Comparison of ENCODE assay signal across 8 cellular contexts in genomic region chr20:44310664-44311639, GRCh38. TPM values are rescaled to one million over a fixed set of nuclear protein-coding genes. Genes with fewer than 3 reads are reported as not detected.
A peak's percentile ranks its signal among the peaks of the same experiment; 100 is the strongest.
DNase-seq lines count a peak whose midpoint lies in the region; ATAC-seq and TF ChIP-seq lines count a peak whose summit lies in the region.

TSS of gene FITM2 (minus strand) at chr20:44311202. CDS start at chr20:44311148, 54 bp downstream.

- peak; percentile 83 for ATAC-seq in HG03439 (IDR thresholded peaks at IDR 0.05; ENCODE audit: unreplicated experiment)
- ATAC-seq in activated CD4-positive, alpha-beta T cell treated with anti-CD3 and anti-CD28 coated beads for 36 hours, result peak; percentile 96

- H3K27me3 Mint-ChIP-seq in activated CD4-positive, alpha-beta T cell treated with anti-CD3 and anti-CD28 coated beads for 36 hours, result no peaks in the 10 kb centered on the region

- H3K27ac ChIP-seq in cingulate gyrus (ENCODE audit: low read depth, low read length) (peak within 1 kb of the TSS; percentile 52), layer of hippocampus (ENCODE audit: low read depth, low read length) (peak within 1 kb of the TSS; percentile 67)

- peaks cover 17% of the 10 kb centered on the region for H3K4me1 Mint-ChIP-seq in activated CD4-positive, alpha-beta T cell treated with anti-CD3 and anti-CD28 coated beads for 36 hours

- TF ChIP-seq CTCF in BJ (IDR thresholded peaks at IDR 0.05; ENCODE audit: insufficient read depth, low read depth, low read length), result peak; percentile 99

- DNase-seq in BJ (ENCODE audit: low read depth), result peak; percentile 68
- peak; percentile 98 for DNase-seq in GM19238 (ENCODE audit: insufficient read length, low spot score)
- peak; percentile 90 for DNase-seq in NCI-H510A (lab: John Stamatoyannopoulos, UW)
- peak; percentile 99 for DNase-seq in activated CD4-positive, alpha-beta T cell treated with anti-CD3 and anti-CD28 coated beads for 36 hours
- DNase-seq in stimulated activated CD4-positive, alpha-beta T cell treated with anti-CD3 and anti-CD28 coated beads, Interleukin-1b, Interleukin-23, amount 100 ng/mL, for 24 hours (ENCODE audit: low read depth in 4 of 4, low spot score in 1 of 4), result peak; percentile 96 to 99 (median 98)

- peak within 1 kb of the TSS; percentile 59 for H3K4me3 ChIP-seq in BJ (ENCODE audit: low read depth, low read length)

- CTCF ChIA-PET in BJ (lab: Yijun Ruan, JAX), result interaction anchor here (0.6 to 10.3 kb wide), 37 partner anchors 9 to 372 kb away, joined by 3 to 203 read pairs (median 4); no protein-coding TSS in a partner anchor
- CTCF ChIA-PET in activated CD4-positive, alpha-beta T cell treated with anti-CD3 and anti-CD28 coated beads for 36 hours (lab: Charles Lee), result interaction anchor here (0.5 to 15.2 kb wide), 23 partner anchors 9 to 1126 kb away, joined by 3 to 346 read pairs (median 4); partner anchors contain the start of gene GDAP1L1

- H3K9me3 Mint-ChIP-seq in activated CD4-positive, alpha-beta T cell treated with anti-CD3 and anti-CD28 coated beads for 36 hours (ENCODE audit: low read depth), result no peaks in the 10 kb centered on the region

- POLR2A ChIA-PET in BJ (lab: Charles Lee), result interaction anchor here (0.6 kb wide), 1 partner anchor 1502 kb away, joined by 3 read pairs; the partner anchor contains the start of gene UBE2C
- POLR2A ChIA-PET in activated CD4-positive, alpha-beta T cell treated with anti-CD3 and anti-CD28 coated beads for 36 hours (lab: Charles Lee), result interaction anchor here (0.7 to 2.2 kb wide), 5 partner anchors 7 to 301 kb away, joined by 3 to 11 read pairs (median 3); no protein-coding TSS in a partner anchor

- H3K27ac Mint-ChIP-seq in activated CD4-positive, alpha-beta T cell treated with anti-CD3 and anti-CD28 coated beads for 36 hours, result peak within 1 kb of the TSS; percentile 66

- H3K4me3 Mint-ChIP-seq in activated CD4-positive, alpha-beta T cell treated with anti-CD3 and anti-CD28 coated beads for 36 hours, result peak within 1 kb of the TSS; percentile 86

- H3K27me3 ChIP-seq in BJ (ENCODE audit: control insufficient read depth, insufficient read depth, low read length) (no peaks in the 10 kb centered on the region), layer of hippocampus (ENCODE audit: control insufficient read depth, insufficient read depth, low read length) (no peaks in the 10 kb centered on the region)

- peaks cover 1% of the 10 kb centered on the region for H3K36me3 Mint-ChIP-seq in activated CD4-positive, alpha-beta T cell treated with anti-CD3 and anti-CD28 coated beads for 36 hours (ENCODE audit: low read depth)

- 0 out of 2 replicates have a peak, but pooled peaks cover 2% of the 10 kb centered on the region for H3K36me3 ChIP-seq in BJ (ENCODE audit: control insufficient read depth, insufficient read depth, low read length)

- intact Hi-C loops in activated CD4-positive, alpha-beta T cell treated with anti-CD3 and anti-CD28 coated beads for 36 hours (cut with DNase I, micrococcal nuclease), result loop anchor here (1.0 to 10.0 kb wide), 10 partner anchors 15 to 854 kb away; partner anchors contain the start of genes ADA (in 1 of the 2), SRSF6 (in 1 of the 2) and TTPAL (in 1 of the 2)

RNA-seq across cellular contexts. Expression of gene FITM2, which starts in this region (rescaled TPM):
- polyA plus RNA-seq in BJ (2011; rRNA removed), result 3.8 and 6.7 TPM in 2 replicates
- polyA minus RNA-seq in BJ (2011; rRNA and poly(A)+ RNA removed), result 4.1 and 6.3 TPM in 2 replicates
- total RNA-seq in activated CD4-positive, alpha-beta T cell treated with anti-CD3 and anti-CD28 coated beads for 36 hours, result 1 to 10 TPM; 2.1 to 2.2 TPM

Comparison
In these comparisons a context has a peak if more than half of its experiments do, and no peak if none do; other contexts are left out.
1. Peak in every context shown above with its lines: DNase-seq, ATAC-seq, H3K4me3 ChIP-seq and H3K27ac ChIP-seq.